Comparison of ENCODE assay signal across 1 cellular context in the genomic region with DNA sequence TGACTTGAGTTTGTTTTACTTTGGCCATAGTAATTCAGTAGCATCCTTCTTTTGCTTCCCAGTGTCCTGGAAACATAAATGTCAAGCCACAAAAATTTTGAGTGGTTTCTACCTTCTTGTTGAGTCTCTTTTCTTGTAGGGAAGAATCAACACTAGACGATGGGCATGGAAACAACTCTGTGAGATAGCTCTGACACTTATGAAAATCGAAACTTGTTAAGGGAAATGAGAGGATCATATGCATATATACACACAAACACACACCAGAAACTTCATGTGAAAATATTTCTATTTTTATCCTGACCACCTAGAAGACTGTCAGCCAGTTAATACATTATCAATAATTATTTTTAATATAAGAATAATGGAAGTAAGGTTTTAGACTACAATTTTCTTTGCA.
TF ChIP-seq lines count a peak whose summit lies in the region.

No MANE protein-coding gene starts in this region.

TF ChIP-seq in GM12878, 131 proteins besides CTCF, POLR2A, EP300 and RAD21 (continued from another document):
- peak; percentile 27; the same call in 1 of the 2 replicates for TF ChIP-seq MTA2 (IDR thresholded peaks at IDR 0.05; ENCODE audit: low read depth)
- TF ChIP-seq WRNIP1 (IDR thresholded peaks at IDR 0.05; ENCODE audit: borderline replicate concordance, low read depth, low read length), result no peak
